In the genomic region with DNA sequence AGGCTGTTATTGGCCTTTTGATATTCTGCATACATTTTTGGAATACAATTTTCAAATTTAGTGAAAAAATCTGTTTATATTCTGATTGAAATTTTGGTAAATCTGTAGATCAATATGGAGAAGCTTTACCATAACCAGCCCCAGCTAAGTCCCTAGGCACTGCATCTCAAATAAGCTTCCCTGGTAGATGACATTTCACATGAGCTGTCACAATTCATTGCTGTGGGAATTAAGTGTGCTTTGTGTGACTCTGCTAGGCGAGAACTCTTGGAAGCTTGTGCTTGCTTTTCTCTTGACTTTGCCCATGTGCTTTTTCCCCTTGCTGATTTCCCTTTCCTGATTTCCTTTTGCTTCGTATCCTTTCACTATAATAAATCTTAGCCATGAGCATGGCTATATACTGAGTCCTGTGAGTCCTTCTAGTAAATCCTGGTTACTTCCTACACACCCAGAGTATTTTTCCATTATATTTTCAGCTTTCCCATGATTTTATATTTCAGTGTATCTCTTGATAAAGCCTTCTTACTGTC, we compare ENCODE assay signal across 14 cellular contexts.
A peak's percentile ranks its signal among the peaks of the same experiment; 100 is the strongest.
DNase-seq lines count a peak whose midpoint lies in the region; TF ChIP-seq lines count a peak whose summit lies in the region.
"Had no signal": no experiment of that assay in that cellular context is flagged by ENCODE, and none has a peak within 500 bp of the region (broad histone marks: within the 10 kb centered on the region; RNA-seq: fewer than 3 reads in every experiment).

No MANE protein-coding gene starts in this region.

- intact Hi-C loops in adrenal gland (cut with DNase I), result no loop called here

- peaks cover 10% of the 10 kb centered on the region for H3K4me1 Mint-ChIP-seq in nephron progenitor cell
- H3K4me1 Mint-ChIP-seq: CD4-positive, alpha-beta memory T cell had no signal

- H3K9ac ChIP-seq in SK-N-MC (ENCODE audit: insufficient read length), result peak overlapping the region; percentile 69

- H3K4me3 ChIP-seq in SK-N-MC, result peak overlapping the region; percentile 41
- no peak overlapping the region for H3K4me3 ChIP-seq in fibroblast of mammary gland (ENCODE audit: control insufficient read depth, low read depth, low read length)
- no peak overlapping the region for H3K4me3 ChIP-seq in adrenal gland
- H3K4me3 ChIP-seq: GM12878, HAP-1 had no signal

- no peaks in the 10 kb centered on the region for H3K9me3 Mint-ChIP-seq in nephron progenitor cell

- no peaks in the 10 kb centered on the region for H3K4me1 ChIP-seq in adrenal gland (replicated peaks in 1 of 2)
- H3K4me1 ChIP-seq: BE2C, HAP-1 had no signal

- peak overlapping the region; percentile 92 for H3K27ac ChIP-seq in SK-N-MC
- no peak overlapping the region for H3K27ac ChIP-seq in adrenal gland
- H3K27ac ChIP-seq: C4-2B had no signal

- in situ Hi-C loops in KBM-7 (cut with MboI; ENCODE audit: low pct_unique_long_range_greater_than_20kb, low sequenced_read_pairs), result no loop called here

- H3K9me3 ChIP-seq in SK-N-MC (ENCODE audit: low read depth, low read length) (no peaks in the 10 kb centered on the region; the same call in 1 of the 2 replicates), adrenal gland (replicated peaks in 1 of 3) (no peaks in the 10 kb centered on the region)
- H3K9me3 ChIP-seq: BE2C, HAP-1 had no signal

- peaks cover 7% of the 10 kb centered on the region for H3K36me3 ChIP-seq in SK-N-MC (ENCODE audit: insufficient read depth, low read length)
- H3K36me3 ChIP-seq in adrenal gland (replicated peaks in 1 of 2), result no peaks in the 10 kb centered on the region
- H3K36me3 ChIP-seq: BE2C, HAP-1 had no signal

- TF ChIP-seq CTCF in fibroblast of mammary gland (conservative IDR thresholded peaks at IDR 0.05; ENCODE audit: control insufficient read depth, insufficient read depth, low read depth, low read length), result no peak
- no peak for TF ChIP-seq CTCF in nephron progenitor cell (IDR thresholded peaks at IDR 0.05)
- TF ChIP-seq CTCF in adrenal gland (IDR thresholded peaks at IDR 0.05), result no peak

- WGBS in adrenal gland, 4 donors, result 55 to 65% (median 60%) methylated on average over 2 of the region's 2 CpGs

- H3K36me3 Mint-ChIP-seq in nephron progenitor cell (ENCODE audit: low read depth), result no peaks in the 10 kb centered on the region
- H3K36me3 Mint-ChIP-seq: CD4-positive, alpha-beta memory T cell had no signal

- no peaks in the 10 kb centered on the region for H3K27me3 Mint-ChIP-seq in nephron progenitor cell (ENCODE audit: low read depth, poor library complexity)

- no peak for TF ChIP-seq POLR2A in adrenal gland (IDR thresholded peaks at IDR 0.05)

- no peak overlapping the region for H3K27ac Mint-ChIP-seq in nephron progenitor cell
- H3K27ac Mint-ChIP-seq: CD4-positive, alpha-beta memory T cell had no signal

- H3K27me3 ChIP-seq in adrenal gland, result no peaks in the 10 kb centered on the region
- H3K27me3 ChIP-seq: BE2C had no signal

- DNase-seq in SK-N-MC (ENCODE audit: low read depth, low spot score), result no peak
- peak; percentile 3 for DNase-seq in fibroblast of mammary gland (ENCODE audit: low read depth)
- DNase-seq in medulla oblongata (ENCODE audit: extremely low spot score), result peak; percentile 48
- peak; percentile 67 for DNase-seq in superior temporal gyrus (ENCODE audit: extremely low spot score)
- no peak for DNase-seq in stimulated activated CD4-positive, alpha-beta T cell treated with anti-CD3 and anti-CD28 coated beads, Interleukin-4, amount 100 ng/mL, for 24 hours
- no peak for DNase-seq in nephron progenitor cell
- no peak for DNase-seq in adrenal gland
- no peak for DNase-seq in KBM-7
- DNase-seq: BE2C; CD4-positive, alpha-beta memory T cell; DMS79 had no signal

- H3K4me3 Mint-ChIP-seq in nephron progenitor cell, result no peak overlapping the region
- H3K4me3 Mint-ChIP-seq: CD4-positive, alpha-beta memory T cell had no signal

Comparison
In these comparisons a context has a peak if more than half of its experiments do, and no peak if none do; other contexts are left out.
1. DNase-seq: peak in fibroblast of mammary gland (single experiment), medulla oblongata (single experiment) and superior temporal gyrus (single experiment); none in SK-N-MC (single experiment), stimulated activated CD4-positive, alpha-beta T cell treated with anti-CD3 and anti-CD28 coated beads, Interleukin-4, amount 100 ng/mL, for 24 hours (single experiment), nephron progenitor cell (single experiment), adrenal gland (0 of 7) and KBM-7 (single experiment).